Comparison of ENCODE assay signal across 12 cellular contexts in genomic region chr2:143422681-143423080, GRCh38.
DNase-seq lines count a peak whose midpoint lies in the region; ATAC-seq, FAIRE-seq and TF ChIP-seq lines count a peak whose summit lies in the region.
"Had no signal": no experiment of that assay in that cellular context is flagged by ENCODE, and none has a peak within 500 bp of the region (broad histone marks: within the 10 kb centered on the region; RNA-seq: fewer than 3 reads in every experiment).

No MANE protein-coding gene starts in this region.

- ATAC-seq in GM18519 (IDR thresholded peaks at IDR 0.05; ENCODE audit: low FRiP score, unreplicated experiment), result peak; percentile 88
- peak; percentile 93 for ATAC-seq in GM21619 (IDR thresholded peaks at IDR 0.05; ENCODE audit: unreplicated experiment)
- peak; percentile 97 for ATAC-seq in HG03460 (IDR thresholded peaks at IDR 0.05; ENCODE audit: unreplicated experiment)

- no peaks in the 10 kb centered on the region for H3K27me3 ChIP-seq in bronchial epithelial cell (ENCODE audit: control insufficient read depth, insufficient read depth, low read length)
- no peaks in the 10 kb centered on the region for H3K27me3 ChIP-seq in sigmoid colon
- H3K27me3 ChIP-seq: upper lobe of left lung had no signal

- H3K4me1 ChIP-seq in sigmoid colon, result no peaks in the 10 kb centered on the region
- H3K4me1 ChIP-seq: upper lobe of left lung had no signal

- H3K36me3 ChIP-seq in bronchial epithelial cell (ENCODE audit: control insufficient read depth, insufficient read depth, low read length) (no peaks in the 10 kb centered on the region), sigmoid colon (no peaks in the 10 kb centered on the region)
- H3K36me3 ChIP-seq: upper lobe of left lung had no signal

- no peak for TF ChIP-seq EP300 in sigmoid colon (IDR thresholded peaks at IDR 0.05)

- H3K4me3 ChIP-seq in bronchial epithelial cell (ENCODE audit: low read depth, low read length), result no peak overlapping the region
- no peak overlapping the region for H3K4me3 ChIP-seq in sigmoid colon
- H3K4me3 ChIP-seq: upper lobe of left lung had no signal

- H3K9me3 ChIP-seq in sigmoid colon, result no peaks in the 10 kb centered on the region
- H3K9me3 ChIP-seq: upper lobe of left lung had no signal

- no peak for TF ChIP-seq POLR2A in sigmoid colon (IDR thresholded peaks at IDR 0.05)

- no peak for DNase-seq in bronchial epithelial cell (ENCODE audit: low read depth)
- DNase-seq in hypothalamus (lab: John Stamatoyannopoulos, UW), result no peak
- no peak for DNase-seq in NCI-H69 (lab: John Stamatoyannopoulos, UW)
- no peak for DNase-seq in SK-N-DZ (ENCODE audit: low spot score)
- no peak for DNase-seq in sigmoid colon
- DNase-seq: aorta; NCI-H1694 treated with DMSO at 0.1 percent for 48 hours; stimulated activated CD4-positive, alpha-beta T cell treated with anti-CD3 and anti-CD28 coated beads, Interleukin-2, amount 100 ng/mL, for 24 hours had no signal

- intact Hi-C loops in sigmoid colon (cut with DNase I), result no loop called here

- H3K27ac ChIP-seq in sigmoid colon, result no peak overlapping the region
- H3K27ac ChIP-seq: upper lobe of left lung had no signal

- 72 to 84% methylated on average over 3 of the region's 3 CpGs for WGBS in sigmoid colon, 2 donors

- FAIRE-seq in bronchial epithelial cell (lab: Jason Lieb, UNC), result peak; percentile 75

- TF ChIP-seq CTCF in bronchial epithelial cell (IDR thresholded peaks at IDR 0.05; ENCODE audit: insufficient read depth, low read length, severe bottlenecking) (no peak), sigmoid colon (IDR thresholded peaks at IDR 0.05) (no peak)
